ENCODE assay signal across 1 cellular context in genomic region chr12:122947352-122947792, GRCh38.
TF ChIP-seq lines count a peak whose summit lies in the region.

No MANE protein-coding gene starts in this region.

TF ChIP-seq in IMR-90, 13 proteins besides CTCF, POLR2A, EP300 and RAD21:
- TF ChIP-seq NFE2L2 (IDR thresholded peaks at IDR 0.05; ENCODE audit: low read depth, low read length) (no peak), RFX5 (IDR thresholded peaks at IDR 0.05; ENCODE audit: low read depth, low read length) (no peak), BHLHE40 (IDR thresholded peaks at IDR 0.05; ENCODE audit: low read depth, low read length) (no peak), FOS (IDR thresholded peaks at IDR 0.05; ENCODE audit: low read depth, low read length) (no peak), RCOR1 (IDR thresholded peaks at IDR 0.05; ENCODE audit: insufficient replicate concordance, low read length) (no peak)
